Comparison of ENCODE assay signal across 1 cellular context in genomic region chr7:158023157-158023556, GRCh38.
TF ChIP-seq lines count a peak whose summit lies in the region.

No MANE protein-coding gene starts in this region.

TF ChIP-seq in H1, 55 proteins besides CTCF, POLR2A, EP300 and RAD21:
- TF ChIP-seq JUN (IDR thresholded peaks at IDR 0.05; ENCODE audit: low read depth, low read length) = no peak
- no peak for TF ChIP-seq POLR2AphosphoS5 (IDR thresholded peaks at IDR 0.05; ENCODE audit: low read depth, low read length)
- TF ChIP-seq CBX8 (IDR thresholded peaks at IDR 0.05; ENCODE audit: borderline replicate concordance, low read depth, low read length) = no peak
- TF ChIP-seq POU5F1 (IDR thresholded peaks at IDR 0.05; ENCODE audit: low read depth, low read length) = no peak
- no peak for TF ChIP-seq NANOG (IDR thresholded peaks at IDR 0.05; ENCODE audit: insufficient read depth, low read depth, low read length, poor library complexity, severe bottlenecking)
- no peak for TF ChIP-seq SP1 (IDR thresholded peaks at IDR 0.05; ENCODE audit: low read depth, low read length)
- TF ChIP-seq NRF1 (IDR thresholded peaks at IDR 0.05; ENCODE audit: low read depth, low read length) = no peak
- no peak for TF ChIP-seq SIN3A (conservative IDR thresholded peaks at IDR 0.05 in 1 of 2, IDR thresholded peaks at IDR 0.05 in 1 of 2; ENCODE audit: low read depth in 1 of 2, low read length in 2 of 2)
- TF ChIP-seq, protein P1, sequence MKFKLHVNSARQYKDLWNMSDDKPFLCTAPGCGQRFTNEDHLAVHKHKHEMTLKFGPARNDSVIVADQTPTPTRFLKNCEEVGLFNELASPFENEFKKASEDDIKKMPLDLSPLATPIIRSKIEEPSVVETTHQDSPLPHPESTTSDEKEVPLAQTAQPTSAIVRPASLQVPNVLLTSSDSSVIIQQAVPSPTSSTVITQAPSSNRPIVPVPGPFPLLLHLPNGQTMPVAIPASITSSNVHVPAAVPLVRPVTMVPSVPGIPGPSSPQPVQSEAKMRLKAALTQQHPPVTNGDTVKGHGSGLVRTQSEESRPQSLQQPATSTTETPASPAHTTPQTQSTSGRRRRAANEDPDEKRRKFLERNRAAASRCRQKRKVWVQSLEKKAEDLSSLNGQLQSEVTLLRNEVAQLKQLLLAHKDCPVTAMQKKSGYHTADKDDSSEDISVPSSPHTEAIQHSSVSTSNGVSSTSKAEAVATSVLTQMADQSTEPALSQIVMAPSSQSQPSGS (IDR thresholded peaks at IDR 0.05; ENCODE audit: low read length) = no peak
- no peak for TF ChIP-seq KDM5A (IDR thresholded peaks at IDR 0.05; ENCODE audit: low read length)
- TF ChIP-seq USF2 (IDR thresholded peaks at IDR 0.05; ENCODE audit: low read length) = no peak
- no peak for TF ChIP-seq GABPA (IDR thresholded peaks at IDR 0.05; ENCODE audit: borderline replicate concordance, insufficient read depth, low read length)
- TF ChIP-seq TAF7 (optimal IDR thresholded peaks at IDR 0.05; ENCODE audit: borderline replicate concordance, low read depth, low read length) = no peak
- TF ChIP-seq BRCA1 (IDR thresholded peaks at IDR 0.05; ENCODE audit: low read depth, low read length) = no peak
- TF ChIP-seq, protein P2, sequence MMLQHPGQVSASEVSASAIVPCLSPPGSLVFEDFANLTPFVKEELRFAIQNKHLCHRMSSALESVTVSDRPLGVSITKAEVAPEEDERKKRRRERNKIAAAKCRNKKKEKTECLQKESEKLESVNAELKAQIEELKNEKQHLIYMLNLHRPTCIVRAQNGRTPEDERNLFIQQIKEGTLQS (IDR thresholded peaks at IDR 0.05; ENCODE audit: insufficient read depth, low read depth, low read length) = no peak
- TF ChIP-seq ZNF274 (IDR thresholded peaks at IDR 0.05; ENCODE audit: borderline replicate concordance, extremely low read depth, low read length) = no peak
